In the genomic region with DNA sequence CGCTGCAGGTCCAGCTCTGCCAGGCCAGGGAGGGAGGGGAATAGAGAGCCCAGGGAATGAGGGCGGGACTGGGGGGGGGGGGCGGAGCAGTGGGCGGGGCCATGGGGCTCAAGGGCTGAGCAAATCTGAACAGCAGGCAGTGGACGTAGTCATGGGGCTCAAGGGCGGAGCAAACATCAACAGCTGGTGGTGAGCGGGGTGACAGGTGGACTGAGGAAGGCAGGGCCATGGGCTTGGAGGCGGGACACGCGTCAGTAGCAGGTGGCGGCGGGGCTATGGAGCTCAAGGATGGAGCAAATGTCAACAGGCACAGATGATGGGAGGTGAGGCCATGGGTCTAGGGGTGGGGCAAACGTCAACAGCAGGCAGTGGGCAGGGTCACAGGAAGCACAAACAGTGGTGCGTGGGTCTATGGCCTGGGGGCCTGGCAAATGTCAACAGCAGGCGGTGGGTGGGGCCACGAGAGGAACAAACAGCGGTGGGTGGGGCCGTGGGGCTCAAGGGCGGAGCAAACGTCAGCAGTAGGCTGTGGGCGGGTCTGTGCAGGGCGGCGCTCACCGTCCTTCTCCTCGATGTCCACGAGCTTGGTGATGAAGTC, we compare ENCODE assay signal across 1 cellular context.
TF ChIP-seq lines count a peak whose summit lies in the region.

No MANE protein-coding gene starts in this region.

TF ChIP-seq in HEK293, 187 proteins besides CTCF, POLR2A, EP300 and RAD21 (continued from another document):
- TF ChIP-seq, protein P1, sequence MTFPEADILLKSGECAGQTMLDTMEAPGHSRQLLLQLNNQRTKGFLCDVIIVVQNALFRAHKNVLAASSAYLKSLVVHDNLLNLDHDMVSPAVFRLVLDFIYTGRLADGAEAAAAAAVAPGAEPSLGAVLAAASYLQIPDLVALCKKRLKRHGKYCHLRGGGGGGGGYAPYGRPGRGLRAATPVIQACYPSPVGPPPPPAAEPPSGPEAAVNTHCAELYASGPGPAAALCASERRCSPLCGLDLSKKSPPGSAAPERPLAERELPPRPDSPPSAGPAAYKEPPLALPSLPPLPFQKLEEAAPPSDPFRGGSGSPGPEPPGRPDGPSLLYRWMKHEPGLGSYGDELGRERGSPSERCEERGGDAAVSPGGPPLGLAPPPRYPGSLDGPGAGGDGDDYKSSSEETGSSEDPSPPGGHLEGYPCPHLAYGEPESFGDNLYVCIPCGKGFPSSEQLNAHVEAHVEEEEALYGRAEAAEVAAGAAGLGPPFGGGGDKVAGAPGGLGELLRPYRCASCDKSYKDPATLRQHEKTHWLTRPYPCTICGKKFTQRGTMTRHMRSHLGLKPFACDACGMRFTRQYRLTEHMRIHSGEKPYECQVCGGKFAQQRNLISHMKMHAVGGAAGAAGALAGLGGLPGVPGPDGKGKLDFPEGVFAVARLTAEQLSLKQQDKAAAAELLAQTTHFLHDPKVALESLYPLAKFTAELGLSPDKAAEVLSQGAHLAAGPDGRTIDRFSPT (tag by site-specific recombination; IDR thresholded peaks at IDR 0.05), result peak; percentile 18; the same call in 1 of the 2 replicates
- TF ChIP-seq, protein P2, sequence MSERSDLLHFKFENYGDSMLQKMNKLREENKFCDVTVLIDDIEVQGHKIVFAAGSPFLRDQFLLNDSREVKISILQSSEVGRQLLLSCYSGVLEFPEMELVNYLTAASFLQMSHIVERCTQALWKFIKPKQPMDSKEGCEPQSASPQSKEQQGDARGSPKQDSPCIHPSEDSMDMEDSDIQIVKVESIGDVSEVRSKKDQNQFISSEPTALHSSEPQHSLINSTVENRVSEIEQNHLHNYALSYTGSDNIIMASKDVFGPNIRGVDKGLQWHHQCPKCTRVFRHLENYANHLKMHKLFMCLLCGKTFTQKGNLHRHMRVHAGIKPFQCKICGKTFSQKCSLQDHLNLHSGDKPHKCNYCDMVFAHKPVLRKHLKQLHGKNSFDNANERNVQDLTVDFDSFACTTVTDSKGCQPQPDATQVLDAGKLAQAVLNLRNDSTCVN (tag by site-specific recombination; optimal IDR thresholded peaks at IDR 0.05), result peak; percentile 23
- TF ChIP-seq, protein P3, sequence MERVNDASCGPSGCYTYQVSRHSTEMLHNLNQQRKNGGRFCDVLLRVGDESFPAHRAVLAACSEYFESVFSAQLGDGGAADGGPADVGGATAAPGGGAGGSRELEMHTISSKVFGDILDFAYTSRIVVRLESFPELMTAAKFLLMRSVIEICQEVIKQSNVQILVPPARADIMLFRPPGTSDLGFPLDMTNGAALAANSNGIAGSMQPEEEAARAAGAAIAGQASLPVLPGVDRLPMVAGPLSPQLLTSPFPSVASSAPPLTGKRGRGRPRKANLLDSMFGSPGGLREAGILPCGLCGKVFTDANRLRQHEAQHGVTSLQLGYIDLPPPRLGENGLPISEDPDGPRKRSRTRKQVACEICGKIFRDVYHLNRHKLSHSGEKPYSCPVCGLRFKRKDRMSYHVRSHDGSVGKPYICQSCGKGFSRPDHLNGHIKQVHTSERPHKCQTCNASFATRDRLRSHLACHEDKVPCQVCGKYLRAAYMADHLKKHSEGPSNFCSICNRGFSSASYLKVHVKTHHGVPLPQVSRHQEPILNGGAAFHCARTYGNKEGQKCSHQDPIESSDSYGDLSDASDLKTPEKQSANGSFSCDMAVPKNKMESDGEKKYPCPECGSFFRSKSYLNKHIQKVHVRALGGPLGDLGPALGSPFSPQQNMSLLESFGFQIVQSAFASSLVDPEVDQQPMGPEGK (tag by site-specific recombination; IDR thresholded peaks at IDR 0.05), result peak; percentile 75
- TF ChIP-seq, protein P4, sequence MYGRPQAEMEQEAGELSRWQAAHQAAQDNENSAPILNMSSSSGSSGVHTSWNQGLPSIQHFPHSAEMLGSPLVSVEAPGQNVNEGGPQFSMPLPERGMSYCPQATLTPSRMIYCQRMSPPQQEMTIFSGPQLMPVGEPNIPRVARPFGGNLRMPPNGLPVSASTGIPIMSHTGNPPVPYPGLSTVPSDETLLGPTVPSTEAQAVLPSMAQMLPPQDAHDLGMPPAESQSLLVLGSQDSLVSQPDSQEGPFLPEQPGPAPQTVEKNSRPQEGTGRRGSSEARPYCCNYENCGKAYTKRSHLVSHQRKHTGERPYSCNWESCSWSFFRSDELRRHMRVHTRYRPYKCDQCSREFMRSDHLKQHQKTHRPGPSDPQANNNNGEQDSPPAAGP (tag by site-specific recombination; IDR thresholded peaks at IDR 0.05), result peak; percentile 98
- TF ChIP-seq OSR2 (tag by site-specific recombination; IDR thresholded peaks at IDR 0.05), result 0 out of 2 replicates have a peak, but pooled peaks have one; percentile 16
- peak; percentile 91 for TF ChIP-seq ZFHX2 (tag by site-specific recombination; conservative IDR thresholded peaks at IDR 0.05)
- peak; percentile 54; the same call in 1 of the 2 replicates for TF ChIP-seq SP7 (tag by site-specific recombination; IDR thresholded peaks at IDR 0.05)
- peak; percentile 75 for TF ChIP-seq KLF16 (tag by site-specific recombination; IDR thresholded peaks at IDR 0.05)
- peak; percentile 99 for TF ChIP-seq KLF1 (tag by site-specific recombination; IDR thresholded peaks at IDR 0.05)
- TF ChIP-seq ZNF335 (tag by site-specific recombination; conservative IDR thresholded peaks at IDR 0.05), result peak; percentile 72
- 0 out of 2 replicates have a peak, but pooled peaks have one; percentile 25 for TF ChIP-seq ZEB2 (tag by site-specific recombination; IDR thresholded peaks at IDR 0.05)
- peak; percentile 62 for TF ChIP-seq ZNF341 (tag by site-specific recombination; IDR thresholded peaks at IDR 0.05; ENCODE audit: low read depth)
- peak; percentile 53 for TF ChIP-seq GLIS1 (tag by site-specific recombination; IDR thresholded peaks at IDR 0.05)
- 0 out of 2 replicates have a peak, but pooled peaks have one; percentile 45 for TF ChIP-seq ZNF391 (tag by site-specific recombination; IDR thresholded peaks at IDR 0.05; ENCODE audit: borderline replicate concordance, low read depth)
- TF ChIP-seq SCRT2 (tag by site-specific recombination; IDR thresholded peaks at IDR 0.05), result peak; percentile 97
- peak; percentile 93 for TF ChIP-seq EGR2 (tag by site-specific recombination; IDR thresholded peaks at IDR 0.05; ENCODE audit: low read depth)
- TF ChIP-seq KLF9 (tag by site-specific recombination; IDR thresholded peaks at IDR 0.05; ENCODE audit: low read depth), result peak; percentile 85
- peak; percentile 57; the same call in 1 of the 2 replicates for TF ChIP-seq ZNF10 (tag by site-specific recombination; IDR thresholded peaks at IDR 0.05)
- TF ChIP-seq KLF10 (tag by site-specific recombination; IDR thresholded peaks at IDR 0.05), result 0 out of 2 replicates have a peak, but pooled peaks have one; percentile 24
- TF ChIP-seq BCL11A (tag by site-specific recombination; IDR thresholded peaks at IDR 0.05; ENCODE audit: low read depth), result peak; percentile 76; the same call in 1 of the 2 replicates
- TF ChIP-seq SP2 (tag by site-specific recombination; IDR thresholded peaks at IDR 0.05), result peak; percentile 91
